1 cellular context compared by ENCODE assay signal in the genomic region with DNA sequence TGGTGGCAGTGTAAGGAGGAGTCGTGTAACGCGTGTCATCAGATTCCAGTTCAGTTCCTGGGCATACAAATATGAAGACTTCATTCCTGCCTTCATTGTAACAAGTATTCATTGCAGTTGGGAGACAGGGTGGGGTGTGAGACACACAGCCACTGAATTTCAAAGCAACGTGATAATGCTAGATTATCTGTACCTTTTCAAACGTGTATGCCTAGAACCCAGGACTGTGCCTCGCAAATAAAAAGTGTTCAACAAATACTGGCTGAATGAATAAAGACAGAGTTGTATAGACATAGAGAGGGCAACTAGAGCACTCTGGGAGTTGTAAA.
TF ChIP-seq lines count a peak whose summit lies in the region.

No MANE protein-coding gene starts in this region.

TF ChIP-seq in HepG2, 621 proteins besides CTCF, POLR2A, EP300 and RAD21:
- TF ChIP-seq SMAD3 (CRISPR knock-in tag; IDR thresholded peaks at IDR 0.05) (no peak), ZSCAN30 (CRISPR knock-in tag; IDR thresholded peaks at IDR 0.05) (0 out of 2 replicates have a peak, but pooled peaks have one; percentile 6), HNF4A (CRISPR knock-in tag; IDR thresholded peaks at IDR 0.05) (no peak), ZC3H13 (CRISPR knock-in tag; IDR thresholded peaks at IDR 0.05) (no peak), ZNF605 (CRISPR knock-in tag; IDR thresholded peaks at IDR 0.05) (0 out of 2 replicates have a peak, but pooled peaks have one; percentile 7), SIN3A (IDR thresholded peaks at IDR 0.05; ENCODE audit: borderline replicate concordance, low read depth, low read length) (0 out of 2 replicates have a peak, but pooled peaks have one; percentile 33), ATF1 (CRISPR knock-in tag; IDR thresholded peaks at IDR 0.05) (no peak), ZNF510 (CRISPR knock-in tag; IDR thresholded peaks at IDR 0.05; ENCODE audit: low read depth) (no peak), EHMT2 (IDR thresholded peaks at IDR 0.05; ENCODE audit: borderline replicate concordance, low read depth, low read length) (no peak), EZH2 (conservative IDR thresholded peaks at IDR 0.05; ENCODE audit: low read depth, low read length) (no peak), REL (CRISPR knock-in tag; conservative IDR thresholded peaks at IDR 0.05) (no peak)
- TF ChIP-seq, protein P1, sequence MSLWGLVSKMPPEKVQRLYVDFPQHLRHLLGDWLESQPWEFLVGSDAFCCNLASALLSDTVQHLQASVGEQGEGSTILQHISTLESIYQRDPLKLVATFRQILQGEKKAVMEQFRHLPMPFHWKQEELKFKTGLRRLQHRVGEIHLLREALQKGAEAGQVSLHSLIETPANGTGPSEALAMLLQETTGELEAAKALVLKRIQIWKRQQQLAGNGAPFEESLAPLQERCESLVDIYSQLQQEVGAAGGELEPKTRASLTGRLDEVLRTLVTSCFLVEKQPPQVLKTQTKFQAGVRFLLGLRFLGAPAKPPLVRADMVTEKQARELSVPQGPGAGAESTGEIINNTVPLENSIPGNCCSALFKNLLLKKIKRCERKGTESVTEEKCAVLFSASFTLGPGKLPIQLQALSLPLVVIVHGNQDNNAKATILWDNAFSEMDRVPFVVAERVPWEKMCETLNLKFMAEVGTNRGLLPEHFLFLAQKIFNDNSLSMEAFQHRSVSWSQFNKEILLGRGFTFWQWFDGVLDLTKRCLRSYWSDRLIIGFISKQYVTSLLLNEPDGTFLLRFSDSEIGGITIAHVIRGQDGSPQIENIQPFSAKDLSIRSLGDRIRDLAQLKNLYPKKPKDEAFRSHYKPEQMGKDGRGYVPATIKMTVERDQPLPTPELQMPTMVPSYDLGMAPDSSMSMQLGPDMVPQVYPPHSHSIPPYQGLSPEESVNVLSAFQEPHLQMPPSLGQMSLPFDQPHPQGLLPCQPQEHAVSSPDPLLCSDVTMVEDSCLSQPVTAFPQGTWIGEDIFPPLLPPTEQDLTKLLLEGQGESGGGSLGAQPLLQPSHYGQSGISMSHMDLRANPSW (CRISPR knock-in tag; IDR thresholded peaks at IDR 0.05; ENCODE audit: borderline replicate concordance) = no peak
TF ChIP-seq in HepG2: peak in this region for 3.
